ENCODE assay signal across 8 cellular contexts in the genomic region with DNA sequence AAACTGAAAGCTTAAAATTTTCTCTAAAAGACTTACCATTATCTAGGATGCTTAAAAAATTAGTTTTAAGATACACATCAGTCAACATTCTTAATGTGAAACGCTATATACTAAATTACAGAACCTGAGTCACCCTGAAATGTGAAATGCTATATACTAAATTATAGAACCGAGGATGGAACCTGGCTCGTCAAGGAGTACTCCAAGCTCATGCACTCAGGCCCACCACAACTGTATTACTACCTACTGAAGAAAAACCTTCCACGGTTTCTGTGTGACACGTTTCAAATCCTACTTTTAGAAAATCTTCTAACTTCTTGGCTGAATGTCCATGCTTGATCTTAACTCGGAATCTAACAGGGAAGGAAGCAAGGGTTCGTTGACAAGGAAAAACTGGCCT. TPM values are rescaled to one million over a fixed set of nuclear protein-coding genes. Genes with fewer than 3 reads are reported as not detected.
DNase-seq lines count a peak whose midpoint lies in the region; ATAC-seq and TF ChIP-seq lines count a peak whose summit lies in the region.

No MANE protein-coding gene starts in this region.

- no peak overlapping the region for H2AFZ ChIP-seq in fibroblast of lung (ENCODE audit: low read length)

- DNase-seq in SJCRH30 (peak in 1 of 2 experiments; percentile 23), fibroblast of lung (ENCODE audit: low read depth in 2 of 2) (peak; percentile 12 to 23), skeletal muscle cell (ENCODE audit: low read depth) (no peak), NCI-H345 treated with DMSO at 0.1 percent for 48 hours (lab: John Stamatoyannopoulos, UW; ENCODE audit: unreplicated experiment) (no peak), COR-L47 (lab: John Stamatoyannopoulos, UW) (no peak)

- H3K27ac ChIP-seq in SJCRH30 (no peak overlapping the region), fibroblast of lung (ENCODE audit: insufficient read depth, low read length) (peak overlapping the region; percentile 72)

- H3K9ac ChIP-seq in fibroblast of lung (ENCODE audit: insufficient read depth, low read length): no peak overlapping the region

- no peaks in the 10 kb centered on the region for H3K9me3 ChIP-seq in SJCRH30 (replicated peaks)
- H3K9me3 ChIP-seq in fibroblast of lung (ENCODE audit: control insufficient read depth, insufficient read depth, low read depth, low read length): no peaks in the 10 kb centered on the region

- H3K4me1 ChIP-seq in SJCRH30 (peaks cover 15% of the 10 kb centered on the region), fibroblast of lung (ENCODE audit: control insufficient read depth, extremely low read depth, insufficient read depth, low read length) (peaks cover 5% of the 10 kb centered on the region)

- peaks cover 46% of the 10 kb centered on the region for H3K79me2 ChIP-seq in fibroblast of lung (ENCODE audit: control insufficient read depth, insufficient read depth, low read length)

- H3K27me3 ChIP-seq in SJCRH30 (no peaks in the 10 kb centered on the region), fibroblast of lung (ENCODE audit: control insufficient read depth, insufficient read depth, low read length) (no peaks in the 10 kb centered on the region)

- TF ChIP-seq CTCF in GM12875 (IDR thresholded peaks at IDR 0.05; ENCODE audit: borderline replicate concordance, insufficient read depth, low read depth, low read length): no peak
- TF ChIP-seq CTCF in fibroblast of lung (conservative IDR thresholded peaks at IDR 0.05 in 1 of 2, IDR thresholded peaks at IDR 0.05 in 1 of 2; ENCODE audit: low read depth in 1 of 2, low read length in 2 of 2): no peak

- H3K4me2 ChIP-seq in fibroblast of lung (ENCODE audit: extremely low read depth, insufficient read depth, low read length): peak overlapping the region; percentile 88

- H3K36me3 ChIP-seq in SJCRH30 (no peaks in the 10 kb centered on the region), fibroblast of lung (ENCODE audit: control insufficient read depth, insufficient read depth, low read length) (no peaks in the 10 kb centered on the region)

- no peaks in the 10 kb centered on the region for H4K20me1 ChIP-seq in fibroblast of lung (ENCODE audit: control insufficient read depth, extremely low read depth, insufficient read depth, low read length)

- no peak for ATAC-seq in HG03159 (IDR thresholded peaks at IDR 0.05; ENCODE audit: unreplicated experiment)
- ATAC-seq in HG02852 (IDR thresholded peaks at IDR 0.05; ENCODE audit: unreplicated experiment): no peak

- peak overlapping the region; percentile 84 for H3K4me3 ChIP-seq in GM12875 (ENCODE audit: low read depth, low read length)
- peak overlapping the region; percentile 85 for H3K4me3 ChIP-seq in SJCRH30
- H3K4me3 ChIP-seq in fibroblast of lung (replicated peaks in 1 of 4; ENCODE audit: control extremely low read depth in 1 of 4, insufficient read depth in 1 of 4, low read depth in 3 of 4, low read length in 4 of 4): peak overlapping the region; percentile 73 to 96 (median 76)
- H3K4me3 ChIP-seq in skeletal muscle cell (ENCODE audit: low read depth, low read length): peak overlapping the region; percentile 88

RNA-seq across cellular contexts. Expression of a gene that starts 1.5 kb away (rescaled TPM):
- total RNA-seq in SJCRH30 (2014; rRNA removed; shearing (Covaris generic)): 70.4 and 85.1 TPM in 2 replicates
- 51.4 and 67.7 TPM in 2 replicates for total RNA-seq in fibroblast of lung
- polyA plus RNA-seq in fibroblast of lung: 31.3 and 48.0 TPM in 2 replicates
- polyA plus RNA-seq in fibroblast of lung (2012): 18.8 and 27.4 TPM in 2 replicates
- polyA minus RNA-seq in fibroblast of lung (ENCODE audit: low replicate concordance): 10.2 and 15.4 TPM in 2 replicates

RNA-seq across cellular contexts. Expression of a gene that starts 21.3 kb away (rescaled TPM):
- total RNA-seq in SJCRH30 (2014; rRNA removed; shearing (Covaris generic)): 3.1 and 3.2 TPM in 2 replicates
- total RNA-seq in fibroblast of lung: 3.9 and 8.4 TPM in 2 replicates
- polyA plus RNA-seq in fibroblast of lung: 5.4 and 6.1 TPM in 2 replicates
- polyA plus RNA-seq in fibroblast of lung (2012): 3.8 and 4.2 TPM in 2 replicates
- polyA minus RNA-seq in fibroblast of lung (ENCODE audit: low replicate concordance): 7.2 and 25.7 TPM in 2 replicates

Comparison
In these comparisons a context has a peak if more than half of its experiments do, and no peak if none do; other contexts are left out.
1. DNase-seq: peak in fibroblast of lung (2 of 2); none in skeletal muscle cell (single experiment), NCI-H345 treated with DMSO at 0.1 percent for 48 hours (single experiment) and COR-L47 (single experiment).
2. Peak in every context shown above with its lines, with median percentiles within 50 percentile points of each other: H3K4me3 ChIP-seq.